In the genomic region with DNA sequence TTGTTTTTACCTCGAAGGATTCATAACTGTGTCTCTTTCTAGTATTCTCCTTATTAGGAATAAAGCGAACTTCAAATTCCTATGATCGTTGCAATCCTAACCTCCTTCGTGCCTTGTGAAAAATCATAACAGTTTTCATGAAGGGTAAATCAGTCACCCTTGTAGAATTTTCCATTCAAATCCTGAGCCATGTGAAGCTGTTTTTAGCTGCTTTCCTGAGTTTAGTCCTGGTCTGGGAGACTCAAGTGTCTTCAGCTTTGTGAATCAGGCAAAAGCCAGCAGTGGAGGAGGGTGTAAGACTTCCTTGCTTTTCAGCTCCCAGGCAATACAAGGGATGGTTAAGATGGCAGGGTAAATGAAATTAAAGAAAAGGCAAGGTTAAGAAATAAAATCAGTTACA, we compare ENCODE assay signal across 27 cellular contexts. TPM values are rescaled to one million over a fixed set of nuclear protein-coding genes. Genes with fewer than 3 reads are reported as not detected.
A peak's percentile ranks its signal among the peaks of the same experiment; 100 is the strongest.
DNase-seq lines count a peak whose midpoint lies in the region; ATAC-seq, FAIRE-seq and TF ChIP-seq lines count a peak whose summit lies in the region.
"Had no signal": no experiment of that assay in that cellular context is flagged by ENCODE, and none has a peak within 500 bp of the region (broad histone marks: within the 10 kb centered on the region; RNA-seq: fewer than 3 reads in every experiment).

No MANE protein-coding gene starts in this region.

- H2AK5ac ChIP-seq in H9 (ENCODE audit: insufficient read length, low read length) (no peak overlapping the region), mesendoderm (ENCODE audit: low read length) (no peak overlapping the region)

- H3K9me3 Mint-ChIP-seq in H9 (no peaks in the 10 kb centered on the region; a peak in 1 of 5 replicates), astrocyte (ENCODE audit: unreplicated experiment) (no peaks in the 10 kb centered on the region)

- H2BK12ac ChIP-seq in H9 (ENCODE audit: insufficient read length, low read depth, low read length), result no peak overlapping the region

- H3K79me1 ChIP-seq in H9 (ENCODE audit: insufficient read depth, low read depth, low read length, poor library complexity, severe bottlenecking), result no peaks in the 10 kb centered on the region
- H3K79me1 ChIP-seq in mesendoderm (ENCODE audit: low read length), result no peaks in the 10 kb centered on the region

- H3K27me3 Mint-ChIP-seq in H9 (ENCODE audit: low read depth) (no peaks in the 10 kb centered on the region), astrocyte (ENCODE audit: low read depth, unreplicated experiment) (no peaks in the 10 kb centered on the region)
- H3K27me3 Mint-ChIP-seq: activated naive CD8-positive, alpha-beta T cell treated with anti-CD3 and anti-CD28 coated beads, Interleukin-2, amount 50 U/mL, for 24 hours had no signal

- H3K27ac ChIP-seq in H9 (ENCODE audit: insufficient read length, low read depth, low read length) (no peak overlapping the region), astrocyte (ENCODE audit: low read depth, low read length) (no peak overlapping the region), mesendoderm (ENCODE audit: low read depth, low read length) (no peak overlapping the region), stomach (peak overlapping the region in 3 of 5 donors; percentile 39 to 58 (median 54))
- H3K27ac ChIP-seq: BLaER1 treated with 17β-estradiol and CSF1 and Interleukin-3, amounts not matched to agents 10 nM and 100 nM had no signal

- H3K9ac ChIP-seq in H9 (ENCODE audit: extremely low read depth, insufficient read length, low read length) (no peak overlapping the region), astrocyte (ENCODE audit: low read length) (no peak overlapping the region), mesendoderm (ENCODE audit: low read length) (no peak overlapping the region)
- H3K9ac ChIP-seq: BLaER1 treated with 17β-estradiol and CSF1 and Interleukin-3, amounts not matched to agents 10 nM and 100 nM; SK-N-SH had no signal

- H4K20me1 ChIP-seq in H9 (ENCODE audit: control insufficient read depth, insufficient read depth, insufficient read length) (no peaks in the 10 kb centered on the region), astrocyte (ENCODE audit: insufficient read depth, low read length) (no peaks in the 10 kb centered on the region)
- H4K20me1 ChIP-seq: BLaER1 treated with 17β-estradiol and CSF1 and Interleukin-3, amounts not matched to agents 10 nM and 100 nM had no signal

- FAIRE-seq in astrocyte (lab: Jason Lieb, UNC), result no peak
- FAIRE-seq: TTC549 had no signal

- H3K23ac ChIP-seq in H9 (ENCODE audit: insufficient read length, low read depth, low read length) (no peak overlapping the region), mesendoderm (ENCODE audit: low read length) (no peak overlapping the region)

- peaks cover 15 to 16% of the 10 kb centered on the region in 2 experiments for H3K4me1 Mint-ChIP-seq in H9
- H3K4me1 Mint-ChIP-seq in astrocyte (ENCODE audit: low read depth, unreplicated experiment), result peaks cover 12% of the 10 kb centered on the region
- H3K4me1 Mint-ChIP-seq: stimulated activated effector memory CD8-positive, alpha-beta T cell treated with anti-CD3 and anti-CD28 coated beads, Interleukin-12 subunit alpha, Interleukin-12 subunit beta, amount 100 ng/mL, for 72 hours had no signal

- no peak overlapping the region for H3K4ac ChIP-seq in H9 (ENCODE audit: low read depth, low read length)
- no peak overlapping the region for H3K4ac ChIP-seq in mesendoderm (ENCODE audit: low read depth, low read length)

- no peak overlapping the region for H3K18ac ChIP-seq in H9 (ENCODE audit: insufficient read length, low read depth, low read length)
- H3K18ac ChIP-seq in mesendoderm (ENCODE audit: low read length), result no peak overlapping the region

- H3K36me3 Mint-ChIP-seq in H9 (ENCODE audit: insufficient read depth in 1 of 3, low read depth in 3 of 3), result no peaks in the 10 kb centered on the region
- peaks cover 7% of the 10 kb centered on the region for H3K36me3 Mint-ChIP-seq in astrocyte (ENCODE audit: low read depth, unreplicated experiment)
- H3K36me3 Mint-ChIP-seq: stimulated activated effector memory CD8-positive, alpha-beta T cell treated with anti-CD3 and anti-CD28 coated beads, Interleukin-12 subunit alpha, Interleukin-12 subunit beta, amount 100 ng/mL, for 72 hours had no signal

- H2AFZ ChIP-seq in H9 (ENCODE audit: low read length), result no peak overlapping the region
- H2AFZ ChIP-seq in astrocyte (ENCODE audit: low read depth, low read length), result no peak overlapping the region

- TF ChIP-seq EP300 in stomach (IDR thresholded peaks at IDR 0.05), result no peak

- H4K5ac ChIP-seq in H9 (ENCODE audit: insufficient read length, low read depth, low read length) (no peak overlapping the region), mesendoderm (ENCODE audit: low read length) (no peak overlapping the region)

- H4K8ac ChIP-seq in H9 (replicated peaks; ENCODE audit: insufficient read length, low read depth, low read length) (no peak overlapping the region), mesendoderm (ENCODE audit: low read depth, low read length) (no peak overlapping the region)

- H3K4me3 Mint-ChIP-seq in H9 (no peak overlapping the region), astrocyte (ENCODE audit: unreplicated experiment) (no peak overlapping the region)
- H3K4me3 Mint-ChIP-seq: activated naive CD8-positive, alpha-beta T cell treated with anti-CD3 and anti-CD28 coated beads, Interleukin-2, amount 50 U/mL, for 24 hours; stimulated activated effector memory CD8-positive, alpha-beta T cell treated with anti-CD3 and anti-CD28 coated beads, Interleukin-12 subunit alpha, Interleukin-12 subunit beta, amount 100 ng/mL, for 72 hours; T-helper 1 cell treated with Interleukin-12 subunit alpha and Interleukin-12 subunit beta and Interleukin-4 antibody, amounts not matched to agents 30 μg/mL and 1 μg/mL, for 36 hours had no signal

- no peak overlapping the region for H3T11ph ChIP-seq in H9 (ENCODE audit: low read length)

- H3K36me3 ChIP-seq in astrocyte (ENCODE audit: insufficient read depth, low read length) (no peaks in the 10 kb centered on the region), mesendoderm (ENCODE audit: control insufficient read depth, insufficient read depth, low read length) (no peaks in the 10 kb centered on the region), stomach (peaks cover 0 to 3% (median 0%) of the 10 kb centered on the region in 4 donors)
- H3K36me3 ChIP-seq: BLaER1 treated with 17β-estradiol and CSF1 and Interleukin-3, amounts not matched to agents 10 nM and 100 nM had no signal

- intact Hi-C loops in stomach (cut with DNase I; ENCODE audit: low total_unique reads), result no loop called here

- H3K23me2 ChIP-seq in H9 (ENCODE audit: insufficient read length, low read depth, low read length, poor library complexity, severe bottlenecking), result no peaks in the 10 kb centered on the region

- no peaks in the 10 kb centered on the region; the same call in 1 of the 2 replicates for H3K79me2 ChIP-seq in H9 (ENCODE audit: insufficient read depth, low read length)
- H3K79me2 ChIP-seq in astrocyte (ENCODE audit: insufficient read depth, low read length), result no peaks in the 10 kb centered on the region
- no peaks in the 10 kb centered on the region for H3K79me2 ChIP-seq in mesendoderm (ENCODE audit: control insufficient read depth, insufficient read depth, low read length)

- H3K4me2 ChIP-seq in H9 (ENCODE audit: insufficient read depth, insufficient read length, low read length), result no peak overlapping the region
- no peak overlapping the region for H3K4me2 ChIP-seq in astrocyte (ENCODE audit: low read length)
- no peak overlapping the region for H3K4me2 ChIP-seq in mesendoderm (ENCODE audit: low read length)
- H3K4me2 ChIP-seq: BLaER1 treated with 17β-estradiol and CSF1 and Interleukin-3, amounts not matched to agents 10 nM and 100 nM; SK-N-SH had no signal

- TF ChIP-seq CTCF in H9 (conservative IDR thresholded peaks at IDR 0.05) (no peak), astrocyte (IDR thresholded peaks at IDR 0.05; ENCODE audit: insufficient read depth, low read depth, low read length) (no peak), stomach (IDR thresholded peaks at IDR 0.05) (no peak)

- H2BK20ac ChIP-seq in H9 (ENCODE audit: low read depth, low read length, poor library complexity, severe bottlenecking), result no peak overlapping the region

- H3K56ac ChIP-seq in H9 (ENCODE audit: insufficient read length, low read depth, low read length) (no peak overlapping the region), mesendoderm (ENCODE audit: low read length) (no peak overlapping the region)

- ATAC-seq in GM18907 (IDR thresholded peaks at IDR 0.05; ENCODE audit: unreplicated experiment), result no peak
- no peak for ATAC-seq in GM19397 (IDR thresholded peaks at IDR 0.05; ENCODE audit: unreplicated experiment)
- no peak for ATAC-seq in GM21576 (IDR thresholded peaks at IDR 0.05; ENCODE audit: unreplicated experiment)
- ATAC-seq: activated naive CD8-positive, alpha-beta T cell treated with anti-CD3 and anti-CD28 coated beads, Interleukin-2, amount 50 U/mL, for 24 hours; left colon; PC-3; stimulated activated effector memory CD8-positive, alpha-beta T cell treated with anti-CD3 and anti-CD28 coated beads, Interleukin-12 subunit alpha, Interleukin-12 subunit beta, amount 100 ng/mL, for 72 hours had no signal

- H3K4me1 ChIP-seq in H9 (ENCODE audit: insufficient read depth, low read length) (peaks cover 2% of the 10 kb centered on the region; the same call in 1 of the 2 replicates), astrocyte (ENCODE audit: insufficient read depth, low read length) (no peaks in the 10 kb centered on the region), mesendoderm (ENCODE audit: control insufficient read depth, low read depth, low read length) (no peaks in the 10 kb centered on the region), stomach (peaks cover 0 to 27% (median 13%) of the 10 kb centered on the region in 4 donors)

- H2BK5ac ChIP-seq in H9 (ENCODE audit: insufficient read length, low read length), result no peak overlapping the region
- H2BK5ac ChIP-seq in mesendoderm (ENCODE audit: low read length), result no peak overlapping the region

- H3K27me3 ChIP-seq in H9 (ENCODE audit: insufficient read depth, low read length) (no peaks in the 10 kb centered on the region; the same call in 1 of the 2 replicates), astrocyte (ENCODE audit: insufficient read depth, low read length) (no peaks in the 10 kb centered on the region), mesendoderm (ENCODE audit: insufficient read depth, low read length, poor library complexity) (no peaks in the 10 kb centered on the region), stomach (no peaks in the 10 kb centered on the region)
- H3K27me3 ChIP-seq: BLaER1 treated with 17β-estradiol and CSF1 and Interleukin-3, amounts not matched to agents 10 nM and 100 nM had no signal

- WGBS in H9 (ENCODE audit: extremely low coverage, insufficient read length, low lambda C conversion rate), result no CpG with 5 or more reads among the region's 4 CpGs
- WGBS in mesendoderm (ENCODE audit: extremely low coverage, insufficient coverage, low lambda C conversion rate), result no CpG with 5 or more reads among the region's 4 CpGs
- WGBS in stomach, 5 donors, result 56 to 77% (median 59%) methylated on average over 4 of the region's 4 CpGs

- H3K9me3 ChIP-seq in H9 (ENCODE audit: control insufficient read depth, low read depth, low read length), result no peaks in the 10 kb centered on the region
- no peaks in the 10 kb centered on the region for H3K9me3 ChIP-seq in astrocyte (ENCODE audit: insufficient read depth, low read depth, low read length)
- no peaks in the 10 kb centered on the region for H3K9me3 ChIP-seq in stomach
- H3K9me3 ChIP-seq: SK-N-SH had no signal

- no peak for TF ChIP-seq POLR2A in stomach (IDR thresholded peaks at IDR 0.05)

- H3K27ac Mint-ChIP-seq in H9 (peak overlapping the region in 2 of 3 experiments; percentile 21 to 62; a peak in 3 of 7 replicates), astrocyte (ENCODE audit: unreplicated experiment) (peak overlapping the region; percentile 9)
- H3K27ac Mint-ChIP-seq: activated naive CD8-positive, alpha-beta T cell treated with anti-CD3 and anti-CD28 coated beads, Interleukin-2, amount 50 U/mL, for 24 hours; stimulated activated effector memory CD8-positive, alpha-beta T cell treated with anti-CD3 and anti-CD28 coated beads, Interleukin-12 subunit alpha, Interleukin-12 subunit beta, amount 100 ng/mL, for 72 hours; T-helper 1 cell treated with Interleukin-12 subunit alpha and Interleukin-12 subunit beta and Interleukin-4 antibody, amounts not matched to agents 30 μg/mL and 1 μg/mL, for 36 hours had no signal

- no peak for DNase-seq in H9
- DNase-seq in astrocyte (ENCODE audit: low read depth), result no peak
- no peak for DNase-seq in mesendoderm
- no peak for DNase-seq in stomach
- no peak for DNase-seq in NCI-H526 treated with DMSO at 0.1 percent for 48 hours (lab: John Stamatoyannopoulos, UW)
- DNase-seq: activated naive CD8-positive, alpha-beta T cell treated with anti-CD3 and anti-CD28 coated beads, Interleukin-2, amount 50 U/mL, for 24 hours; activated T-cell treated with anti-CD3 and anti-CD28 coated beads, Interleukin-2, amount 50 U/mL, for 48 hours; DMS153; GOT3; hypothalamus; KBM-7; left colon; mammary epithelial cell; NCI-H1105; NCI-H2029 treated with DMSO at 0.1 percent for 48 hours; NCI-H524 treated with DMSO at 0.1 percent for 48 hours; occipital lobe; PC-3; SK-N-SH; substantia nigra had no signal

- H3K14ac ChIP-seq in H9 (ENCODE audit: insufficient read depth, low read length), result no peak overlapping the region

- H2BK15ac ChIP-seq in H9 (ENCODE audit: low read depth, low read length) (no peak overlapping the region), mesendoderm (replicated peaks; ENCODE audit: low read depth) (peak overlapping the region; percentile 8)

- H4K91ac ChIP-seq in H9 (ENCODE audit: insufficient read length, low read depth, low read length), result no peak overlapping the region

- H3K4me3 ChIP-seq in astrocyte (ENCODE audit: insufficient read depth, low read depth, low read length), result no peak overlapping the region
- H3K4me3 ChIP-seq in mesendoderm (ENCODE audit: low read length), result no peak overlapping the region
- H3K4me3 ChIP-seq in stomach, result no peak overlapping the region
- H3K4me3 ChIP-seq: BLaER1 treated with 17β-estradiol and CSF1 and Interleukin-3, amounts not matched to agents 10 nM and 100 nM had no signal

- H2BK120ac ChIP-seq in H9 (ENCODE audit: low read depth, low read length, poor library complexity, severe bottlenecking) (no peak overlapping the region), mesendoderm (ENCODE audit: low read depth, low read length) (no peak overlapping the region)

RNA-seq across cellular contexts. Expression of a gene that starts 24.3 kb away (rescaled TPM):
- total RNA-seq in H9 (2021), result 41.3 and 41.7 TPM in 2 replicates
- 13.0 and 14.8 TPM in 2 replicates for total RNA-seq in astrocyte
- polyA plus RNA-seq in mesendoderm (2013, experiment 1 of 2), result 27.3 TPM
- polyA plus RNA-seq in mesendoderm (2013, experiment 2 of 2), result 26.5 TPM
- total RNA-seq in stomach, result 100 to 1,000 TPM in 1 of 5 donors, 10 to 100 TPM in 4; 22.0 to 132 (median 50.0) TPM
- 10 to 100 TPM in 1 of 3 donors, 1 to 10 TPM in 2; 4.5 to 11.6 (median 7.3) TPM for polyA plus RNA-seq in stomach

Comparison
In these comparisons a context has a peak if more than half of its experiments do, and no peak if none do; other contexts are left out.
1. H3K27ac ChIP-seq: peak in stomach (3 of 5); none in H9 (single experiment), astrocyte (single experiment) and mesendoderm (single experiment).